ENCODE assay signal across 21 cellular contexts in the genomic region with DNA sequence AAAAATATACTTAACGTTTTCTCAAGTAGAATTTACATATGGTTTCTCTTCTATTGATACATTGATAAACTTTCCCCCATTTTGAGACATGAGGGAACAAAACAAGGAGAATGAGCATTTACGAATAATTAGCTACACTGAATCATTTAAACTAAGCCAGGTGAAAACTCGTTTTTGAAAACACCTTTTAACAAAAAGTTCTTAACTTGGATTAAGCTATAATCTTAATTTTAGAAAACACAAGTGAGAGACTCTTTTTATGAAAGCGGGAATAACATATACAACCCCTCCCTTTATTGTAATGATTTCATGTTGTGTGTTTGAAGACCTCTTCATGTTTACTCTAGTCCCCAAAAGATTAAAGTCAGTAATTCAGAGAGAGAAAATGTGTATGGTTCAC. TPM values are rescaled to one million over a fixed set of nuclear protein-coding genes. Genes with fewer than 3 reads are reported as not detected.
"Had no signal": no experiment of that assay in that cellular context is flagged by ENCODE, and none has a peak within 500 bp of the region (broad histone marks: within the 10 kb centered on the region; RNA-seq: fewer than 3 reads in every experiment).

No MANE protein-coding gene starts in this region.

- DNase-seq: dermis blood vessel endothelial cell; dorsolateral prefrontal cortex; effector CD4-positive, alpha-beta T cell; effector memory CD4-positive, alpha-beta T cell; esophagus squamous epithelium; foreskin fibroblast; foreskin melanocyte; heart right ventricle; hippocampal formation; left cardiac atrium; left lung; left ventricle myocardium superior; lower lobe of right lung; mesenchymal stem cell; mucosa of descending colon had no signal

- H3K27me3 ChIP-seq: dorsolateral prefrontal cortex had no signal

- H3K4me3 ChIP-seq: coronary artery, dorsolateral prefrontal cortex, esophagus squamous epithelium, heart right ventricle, left lung, lower lobe of right lung, mucosa of descending colon had no signal

- H3K36me3 Mint-ChIP-seq: mesothelial cell of epicardium had no signal

- ATAC-seq: left cardiac atrium, left lung, left ventricle myocardium superior, lower lobe of right lung, mucosa of descending colon had no signal

- H3K27ac ChIP-seq: dorsolateral prefrontal cortex, left lung, lower lobe of right lung had no signal

- H3K27ac Mint-ChIP-seq: mesothelial cell of epicardium had no signal

- H3K36me3 ChIP-seq: esophagus squamous epithelium, left lung, lower lobe of right lung had no signal

- FAIRE-seq: colon, endothelial cell of umbilical vein, islet of Langerhans, keratinocyte had no signal

- H3K9me3 Mint-ChIP-seq: mesothelial cell of epicardium had no signal

- H3K4me1 Mint-ChIP-seq: mesothelial cell of epicardium had no signal

- H3K9me3 ChIP-seq: esophagus squamous epithelium, heart right ventricle, left lung, lower lobe of right lung, mucosa of descending colon had no signal

- H3K4me3 Mint-ChIP-seq: mesothelial cell of epicardium had no signal

RNA-seq across cellular contexts. Expression of a gene that starts 20.1 kb away (rescaled TPM):
- polyA plus RNA-seq: keratinocyte had no signal

RNA-seq across cellular contexts. Expression of a gene that starts 43.7 kb away (rescaled TPM):
- polyA plus RNA-seq: keratinocyte had no signal
